ENCODE assay signal across 10 cellular contexts in genomic region chr6:134351615-134352474, GRCh38. TPM values are rescaled to one million over a fixed set of nuclear protein-coding genes. Genes with fewer than 3 reads are reported as not detected.
DNase-seq lines count a peak whose midpoint lies in the region; ATAC-seq and TF ChIP-seq lines count a peak whose summit lies in the region.
"Had no signal": no experiment of that assay in that cellular context is flagged by ENCODE, and none has a peak within 500 bp of the region (broad histone marks: within the 10 kb centered on the region; RNA-seq: fewer than 3 reads in every experiment).

No MANE protein-coding gene starts in this region.

- H3K4me1 Mint-ChIP-seq in activated naive CD4-positive, alpha-beta T cell treated with anti-CD3 and anti-CD28 coated beads, Interleukin-2, amount 50 U/mL, for 24 hours, result peaks cover 29% of the 10 kb centered on the region
- H3K4me1 Mint-ChIP-seq in WTC11, result peaks cover 32% of the 10 kb centered on the region

- peak overlapping the region; percentile 72 for H3K27ac ChIP-seq in thymus (ENCODE audit: low read depth)
- no peak overlapping the region for H3K27ac ChIP-seq in gastroesophageal sphincter

- H3K27ac Mint-ChIP-seq in activated naive CD4-positive, alpha-beta T cell treated with anti-CD3 and anti-CD28 coated beads, Interleukin-2, amount 50 U/mL, for 24 hours, result peak overlapping the region; percentile 90
- 0 out of 2 replicates have a peak overlapping the region, but pooled peaks have one; percentile 27 for H3K27ac Mint-ChIP-seq in WTC11
- H3K27ac Mint-ChIP-seq: immature natural killer cell had no signal

- no peak for TF ChIP-seq POLR2A in gastroesophageal sphincter (IDR thresholded peaks at IDR 0.05)

- TF ChIP-seq EP300 in gastroesophageal sphincter (IDR thresholded peaks at IDR 0.05), result no peak

- H3K4me3 ChIP-seq in thymus (ENCODE audit: low read length) (peak overlapping the region; percentile 28), gastroesophageal sphincter (no peak overlapping the region)

- peaks cover 3% of the 10 kb centered on the region for H3K36me3 Mint-ChIP-seq in activated naive CD4-positive, alpha-beta T cell treated with anti-CD3 and anti-CD28 coated beads, Interleukin-2, amount 50 U/mL, for 24 hours
- peaks cover 20% of the 10 kb centered on the region for H3K36me3 Mint-ChIP-seq in WTC11
- H3K36me3 Mint-ChIP-seq: immature natural killer cell had no signal

- H3K9me3 Mint-ChIP-seq in activated naive CD4-positive, alpha-beta T cell treated with anti-CD3 and anti-CD28 coated beads, Interleukin-2, amount 50 U/mL, for 24 hours, result no peaks in the 10 kb centered on the region
- H3K9me3 Mint-ChIP-seq in WTC11, result peaks cover 22% of the 10 kb centered on the region
- H3K9me3 Mint-ChIP-seq: immature natural killer cell had no signal

- TF ChIP-seq CTCF in WTC11 (IDR thresholded peaks at IDR 0.05), result no peak
- TF ChIP-seq CTCF in gastroesophageal sphincter (IDR thresholded peaks at IDR 0.05), result no peak

- ATAC-seq in WTC11, result peak; percentile 85
- ATAC-seq in HG03520 (IDR thresholded peaks at IDR 0.05; ENCODE audit: unreplicated experiment), result no peak
- ATAC-seq in esophagus mucosa, result no peak
- no peak for ATAC-seq in gastroesophageal sphincter

- POLR2A ChIA-PET in WTC11 (lab: Charles Lee), result no interaction called here

- no peaks in the 10 kb centered on the region for H3K36me3 ChIP-seq in thymus (ENCODE audit: control insufficient read depth, insufficient read depth)
- H3K36me3 ChIP-seq in gastroesophageal sphincter, result no peaks in the 10 kb centered on the region

- no peaks in the 10 kb centered on the region for H3K27me3 Mint-ChIP-seq in activated naive CD4-positive, alpha-beta T cell treated with anti-CD3 and anti-CD28 coated beads, Interleukin-2, amount 50 U/mL, for 24 hours
- H3K27me3 Mint-ChIP-seq in WTC11 (ENCODE audit: low read depth), result no peaks in the 10 kb centered on the region

- 33% methylated on average over 7 of the region's 7 CpGs for WGBS in thymus
- 70 to 81% methylated on average over 3 to 7 of the region's 7 CpGs for WGBS in gastroesophageal sphincter (ENCODE audit: low coverage in 1 of 2), 2 donors

- peaks cover 16% of the 10 kb centered on the region for H3K4me1 ChIP-seq in thymus (ENCODE audit: control insufficient read depth, insufficient read depth, low read length)
- H3K4me1 ChIP-seq in gastroesophageal sphincter, result no peaks in the 10 kb centered on the region

- DNase-seq in activated naive CD4-positive, alpha-beta T cell treated with Interleukin-2 at 50 U/mL for 16 hours, result no peak
- DNase-seq in WTC11 (ENCODE audit: low spot score) (no peak), islet precursor cell (peak; percentile 71)
- DNase-seq: immature natural killer cell, NCI-H526 treated with DMSO at 0.1 percent for 48 hours had no signal

- peak overlapping the region; percentile 80 for H3K4me3 Mint-ChIP-seq in activated naive CD4-positive, alpha-beta T cell treated with anti-CD3 and anti-CD28 coated beads, Interleukin-2, amount 50 U/mL, for 24 hours
- no peak overlapping the region for H3K4me3 Mint-ChIP-seq in WTC11

- no peaks in the 10 kb centered on the region for H3K27me3 ChIP-seq in thymus (ENCODE audit: control insufficient read depth, insufficient read depth)
- no peaks in the 10 kb centered on the region for H3K27me3 ChIP-seq in gastroesophageal sphincter

- H3K9me3 ChIP-seq in thymus (ENCODE audit: control insufficient read depth) (no peaks in the 10 kb centered on the region), gastroesophageal sphincter (no peaks in the 10 kb centered on the region)

- CTCF ChIA-PET in WTC11 (lab: Charles Lee), result interaction anchor here (0.6 to 1.2 kb wide), 3 partner anchors 37 to 228 kb away, joined by 3 read pairs; no protein-coding TSS in a partner anchor

TF ChIP-seq in WTC11, 78 proteins besides CTCF, POLR2A, EP300 and RAD21 (continues in another document):
- TF ChIP-seq, protein P1, sequence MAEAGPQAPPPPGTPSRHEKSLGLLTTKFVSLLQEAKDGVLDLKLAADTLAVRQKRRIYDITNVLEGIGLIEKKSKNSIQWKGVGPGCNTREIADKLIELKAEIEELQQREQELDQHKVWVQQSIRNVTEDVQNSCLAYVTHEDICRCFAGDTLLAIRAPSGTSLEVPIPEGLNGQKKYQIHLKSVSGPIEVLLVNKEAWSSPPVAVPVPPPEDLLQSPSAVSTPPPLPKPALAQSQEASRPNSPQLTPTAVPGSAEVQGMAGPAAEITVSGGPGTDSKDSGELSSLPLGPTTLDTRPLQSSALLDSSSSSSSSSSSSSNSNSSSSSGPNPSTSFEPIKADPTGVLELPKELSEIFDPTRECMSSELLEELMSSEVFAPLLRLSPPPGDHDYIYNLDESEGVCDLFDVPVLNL (CRISPR knock-in tag; IDR thresholded peaks at IDR 0.05; ENCODE audit: borderline replicate concordance, low read depth), result no peak
- TF ChIP-seq, protein P2, sequence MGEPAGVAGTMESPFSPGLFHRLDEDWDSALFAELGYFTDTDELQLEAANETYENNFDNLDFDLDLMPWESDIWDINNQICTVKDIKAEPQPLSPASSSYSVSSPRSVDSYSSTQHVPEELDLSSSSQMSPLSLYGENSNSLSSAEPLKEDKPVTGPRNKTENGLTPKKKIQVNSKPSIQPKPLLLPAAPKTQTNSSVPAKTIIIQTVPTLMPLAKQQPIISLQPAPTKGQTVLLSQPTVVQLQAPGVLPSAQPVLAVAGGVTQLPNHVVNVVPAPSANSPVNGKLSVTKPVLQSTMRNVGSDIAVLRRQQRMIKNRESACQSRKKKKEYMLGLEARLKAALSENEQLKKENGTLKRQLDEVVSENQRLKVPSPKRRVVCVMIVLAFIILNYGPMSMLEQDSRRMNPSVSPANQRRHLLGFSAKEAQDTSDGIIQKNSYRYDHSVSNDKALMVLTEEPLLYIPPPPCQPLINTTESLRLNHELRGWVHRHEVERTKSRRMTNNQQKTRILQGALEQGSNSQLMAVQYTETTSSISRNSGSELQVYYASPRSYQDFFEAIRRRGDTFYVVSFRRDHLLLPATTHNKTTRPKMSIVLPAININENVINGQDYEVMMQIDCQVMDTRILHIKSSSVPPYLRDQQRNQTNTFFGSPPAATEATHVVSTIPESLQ (CRISPR knock-in tag; IDR thresholded peaks at IDR 0.05), result no peak
- TF ChIP-seq, protein P3, sequence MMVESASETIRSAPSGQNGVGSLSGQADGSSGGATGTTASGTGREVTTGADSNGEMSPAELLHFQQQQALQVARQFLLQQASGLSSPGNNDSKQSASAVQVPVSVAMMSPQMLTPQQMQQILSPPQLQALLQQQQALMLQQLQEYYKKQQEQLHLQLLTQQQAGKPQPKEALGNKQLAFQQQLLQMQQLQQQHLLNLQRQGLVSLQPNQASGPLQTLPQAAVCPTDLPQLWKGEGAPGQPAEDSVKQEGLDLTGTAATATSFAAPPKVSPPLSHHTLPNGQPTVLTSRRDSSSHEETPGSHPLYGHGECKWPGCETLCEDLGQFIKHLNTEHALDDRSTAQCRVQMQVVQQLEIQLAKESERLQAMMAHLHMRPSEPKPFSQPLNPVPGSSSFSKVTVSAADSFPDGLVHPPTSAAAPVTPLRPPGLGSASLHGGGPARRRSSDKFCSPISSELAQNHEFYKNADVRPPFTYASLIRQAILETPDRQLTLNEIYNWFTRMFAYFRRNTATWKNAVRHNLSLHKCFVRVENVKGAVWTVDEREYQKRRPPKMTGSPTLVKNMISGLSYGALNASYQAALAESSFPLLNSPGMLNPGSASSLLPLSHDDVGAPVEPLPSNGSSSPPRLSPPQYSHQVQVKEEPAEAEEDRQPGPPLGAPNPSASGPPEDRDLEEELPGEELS (CRISPR knock-in tag; IDR thresholded peaks at IDR 0.05), result no peak
- TF ChIP-seq, protein P4, sequence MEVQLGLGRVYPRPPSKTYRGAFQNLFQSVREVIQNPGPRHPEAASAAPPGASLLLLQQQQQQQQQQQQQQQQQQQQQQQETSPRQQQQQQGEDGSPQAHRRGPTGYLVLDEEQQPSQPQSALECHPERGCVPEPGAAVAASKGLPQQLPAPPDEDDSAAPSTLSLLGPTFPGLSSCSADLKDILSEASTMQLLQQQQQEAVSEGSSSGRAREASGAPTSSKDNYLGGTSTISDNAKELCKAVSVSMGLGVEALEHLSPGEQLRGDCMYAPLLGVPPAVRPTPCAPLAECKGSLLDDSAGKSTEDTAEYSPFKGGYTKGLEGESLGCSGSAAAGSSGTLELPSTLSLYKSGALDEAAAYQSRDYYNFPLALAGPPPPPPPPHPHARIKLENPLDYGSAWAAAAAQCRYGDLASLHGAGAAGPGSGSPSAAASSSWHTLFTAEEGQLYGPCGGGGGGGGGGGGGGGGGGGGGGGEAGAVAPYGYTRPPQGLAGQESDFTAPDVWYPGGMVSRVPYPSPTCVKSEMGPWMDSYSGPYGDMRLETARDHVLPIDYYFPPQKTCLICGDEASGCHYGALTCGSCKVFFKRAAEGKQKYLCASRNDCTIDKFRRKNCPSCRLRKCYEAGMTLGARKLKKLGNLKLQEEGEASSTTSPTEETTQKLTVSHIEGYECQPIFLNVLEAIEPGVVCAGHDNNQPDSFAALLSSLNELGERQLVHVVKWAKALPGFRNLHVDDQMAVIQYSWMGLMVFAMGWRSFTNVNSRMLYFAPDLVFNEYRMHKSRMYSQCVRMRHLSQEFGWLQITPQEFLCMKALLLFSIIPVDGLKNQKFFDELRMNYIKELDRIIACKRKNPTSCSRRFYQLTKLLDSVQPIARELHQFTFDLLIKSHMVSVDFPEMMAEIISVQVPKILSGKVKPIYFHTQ (CRISPR knock-in tag; IDR thresholded peaks at IDR 0.05), result no peak
- TF ChIP-seq NR3C1 (CRISPR knock-in tag; conservative IDR thresholded peaks at IDR 0.05; ENCODE audit: low read depth) (no peak), SMAD4 (CRISPR knock-in tag; IDR thresholded peaks at IDR 0.05) (no peak), ZNF416 (CRISPR knock-in tag; IDR thresholded peaks at IDR 0.05) (no peak), ZNF317 (CRISPR knock-in tag; IDR thresholded peaks at IDR 0.05; ENCODE audit: borderline replicate concordance, low read depth) (no peak), GABPB1 (CRISPR knock-in tag; IDR thresholded peaks at IDR 0.05) (no peak), HMGA2 (CRISPR knock-in tag; IDR thresholded peaks at IDR 0.05) (no peak), CREM (CRISPR knock-in tag; IDR thresholded peaks at IDR 0.05) (no peak), FOXJ3 (CRISPR knock-in tag; IDR thresholded peaks at IDR 0.05; ENCODE audit: borderline replicate concordance) (no peak), ZNF396 (CRISPR knock-in tag; IDR thresholded peaks at IDR 0.05; ENCODE audit: borderline replicate concordance) (no peak), IRF1 (CRISPR knock-in tag; IDR thresholded peaks at IDR 0.05) (no peak), NFE2L1 (CRISPR knock-in tag; IDR thresholded peaks at IDR 0.05) (no peak)

RNA-seq across cellular contexts. Expression of gene SGK1, which starts 33.9 kb away (rescaled TPM):
- total RNA-seq in WTC11 (2021) (23.2 to 29.7 TPM (median 29.3 TPM) in 3 replicates), esophagus mucosa (207 TPM), gastroesophageal sphincter (10 to 100 TPM; 15.1 to 38.2 (median 25.5) TPM)
- 183 TPM for polyA plus RNA-seq in thymus
